ENCODE assay signal across 21 cellular contexts in the genomic region with DNA sequence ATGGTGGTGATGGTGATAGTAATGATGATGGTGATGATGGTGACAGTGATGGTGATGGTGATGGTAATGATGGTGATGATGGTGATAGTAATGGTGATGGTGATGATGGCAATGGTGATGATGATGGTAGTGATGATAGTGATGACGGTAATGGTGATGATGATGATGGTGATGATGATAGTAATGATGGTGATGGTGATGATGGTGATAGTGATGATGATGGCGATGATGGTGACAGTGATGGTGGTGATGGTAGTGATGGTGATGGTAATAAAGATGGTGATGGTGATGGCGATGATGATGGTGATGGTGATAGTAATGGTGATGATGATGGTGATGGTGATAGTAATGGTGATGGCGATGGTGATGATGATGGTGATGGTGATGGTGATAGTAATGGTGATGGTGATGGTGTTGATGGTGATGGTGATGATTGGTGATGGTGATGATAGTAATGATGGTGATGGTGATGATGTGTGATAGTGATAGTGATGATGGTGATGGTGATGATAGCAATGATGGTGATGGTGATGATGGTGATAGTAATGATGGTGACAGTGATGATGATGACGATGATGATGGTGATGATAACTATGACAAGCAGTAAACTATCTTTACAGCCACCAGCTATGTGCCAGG. TPM values are rescaled to one million over a fixed set of nuclear protein-coding genes. Genes with fewer than 3 reads are reported as not detected.
A peak's percentile ranks its signal among the peaks of the same experiment; 100 is the strongest.
DNase-seq lines count a peak whose midpoint lies in the region; ATAC-seq, FAIRE-seq and TF ChIP-seq lines count a peak whose summit lies in the region.
"Had no signal": no experiment of that assay in that cellular context is flagged by ENCODE, and none has a peak within 500 bp of the region (broad histone marks: within the 10 kb centered on the region; RNA-seq: fewer than 3 reads in every experiment).

No MANE protein-coding gene starts in this region.

- FAIRE-seq in HepG2 (lab: Jason Lieb, UNC) (no peak), GM12878 (lab: Jason Lieb, UNC) (no peak)
- FAIRE-seq: A204.1, G401.6 had no signal

- no peak overlapping the region for H2BK12ac ChIP-seq in neuronal stem cell (ENCODE audit: low read length)

- no peak overlapping the region for H2BK120ac ChIP-seq in neuronal stem cell (ENCODE audit: low read depth, low read length)

- ATAC-seq in HepG2 (no peak), right lobe of liver (no peak), GM12878 (no peak)
- ATAC-seq: CD8-positive, alpha-beta T cell; HCT116 had no signal

- TF ChIP-seq POLR2A in HepG2 (IDR thresholded peaks at IDR 0.05; ENCODE audit: insufficient read depth in 1 of 2, low read depth in 2 of 2, low read length in 2 of 2) (no peak), right lobe of liver (IDR thresholded peaks at IDR 0.05) (no peak), GM12878 (IDR thresholded peaks at IDR 0.05; ENCODE audit: low read depth, low read length) (no peak)

- no peak overlapping the region for H3K18ac ChIP-seq in neuronal stem cell (ENCODE audit: low read length)

- in situ Hi-C loops in HepG2 (cut with HindIII; ENCODE audit: extremely low pct_ligation_motif_present, low pct_unique_long_range_greater_than_20kb) (no loop called here), GM12878 (cut with MboI) (no loop called here)

- no peak overlapping the region for H2BK5ac ChIP-seq in neuronal stem cell (ENCODE audit: low read length)

- H3K9me3 ChIP-seq in HepG2 (ENCODE audit: low read length) (peaks cover 3% of the 10 kb centered on the region; the same call in 1 of the 2 replicates), right lobe of liver (peaks cover 0 to 4% (median 0%) of the 10 kb centered on the region in 4 donors), GM12878 (replicated peaks; ENCODE audit: control insufficient read depth, insufficient read depth, low read length) (peaks cover 2% of the 10 kb centered on the region; the same call in 1 of the 3 replicates), neuronal stem cell (replicated peaks in 1 of 2; ENCODE audit: control insufficient read depth in 2 of 2, insufficient read depth in 1 of 2, low read depth in 1 of 2, low read length in 2 of 2) (peaks cover 3 to 8% of the 10 kb centered on the region in 2 donors), SK-N-SH (no peaks in the 10 kb centered on the region)
- H3K9me3 ChIP-seq: Caco-2 had no signal

- H3K36me3 ChIP-seq in HepG2 (replicated peaks in 1 of 2; ENCODE audit: control insufficient read depth in 1 of 2, insufficient read depth in 2 of 2, low read length in 2 of 2) (no peaks in the 10 kb centered on the region), right lobe of liver (no peaks in the 10 kb centered on the region), GM12878 (ENCODE audit: control insufficient read depth in 2 of 2, insufficient read depth in 2 of 2, low read length in 1 of 2) (no peaks in the 10 kb centered on the region; a peak in 1 of 4 replicates), neuronal stem cell (replicated peaks in 1 of 2; ENCODE audit: control insufficient read depth in 2 of 2, insufficient read depth in 2 of 2, low read length in 2 of 2) (peaks cover 0 to 3% of the 10 kb centered on the region in 2 donors), SK-N-SH (replicated peaks in 1 of 2; ENCODE audit: control insufficient read depth in 1 of 2, insufficient read depth in 2 of 2, low read length in 1 of 2) (peaks cover 0 to 6% of the 10 kb centered on the region in 2 experiments)

- no peaks in the 10 kb centered on the region for H3F3A ChIP-seq in SK-N-SH (replicated peaks; ENCODE audit: insufficient read depth)

- H3K4me3 ChIP-seq in HepG2 (replicated peaks in 1 of 3; ENCODE audit: insufficient read depth in 1 of 3, low read depth in 2 of 3, low read length in 3 of 3): no peak overlapping the region
- H3K4me3 ChIP-seq in right lobe of liver: no peak overlapping the region
- no peak overlapping the region for H3K4me3 ChIP-seq in GM12878
- peak overlapping the region in 1 of 2 donors; percentile 61 for H3K4me3 ChIP-seq in neuronal stem cell (ENCODE audit: low read length in 2 of 2)
- H3K4me3 ChIP-seq in SK-N-SH (ENCODE audit: low read depth in 2 of 2, low read length in 1 of 2): no peak overlapping the region
- H3K4me3 ChIP-seq: BLaER1 had no signal

- peak overlapping the region; percentile 65 for H3K23ac ChIP-seq in neuronal stem cell (ENCODE audit: low read depth, low read length, poor library complexity)

- no peak overlapping the region for H2AK5ac ChIP-seq in neuronal stem cell (ENCODE audit: low read depth, low read length)

- H3K9ac ChIP-seq in HepG2 (ENCODE audit: insufficient read depth, low read depth, low read length): no peak overlapping the region
- H3K9ac ChIP-seq in GM12878 (ENCODE audit: control insufficient read depth, insufficient read depth, low read length): no peak overlapping the region
- H3K9ac ChIP-seq in neuronal stem cell (ENCODE audit: low read depth, low read length, poor library complexity): no peak overlapping the region
- no peak overlapping the region for H3K9ac ChIP-seq in SK-N-SH
- H3K9ac ChIP-seq: BLaER1 had no signal

- SMC1A ChIA-PET in GM12878 (lab: Charles Lee; ENCODE audit: uncharacterized antibody, unreplicated experiment): no interaction called here

- no peak overlapping the region for H2BK15ac ChIP-seq in neuronal stem cell (ENCODE audit: low read length)

- intact Hi-C loops in HepG2 (cut with micrococcal nuclease; ENCODE audit: unreplicated experiment): no loop called here
- intact Hi-C loops in right lobe of liver (cut with DNase I): no loop called here
- intact Hi-C loops in GM12878 (cut with micrococcal nuclease; ENCODE audit: unreplicated experiment): no loop called here

- H4K20me1 ChIP-seq in HepG2 (ENCODE audit: insufficient read depth, low read length) (no peaks in the 10 kb centered on the region), GM12878 (ENCODE audit: control insufficient read depth, insufficient read depth) (no peaks in the 10 kb centered on the region), SK-N-SH (ENCODE audit: insufficient read depth) (peaks cover 16% of the 10 kb centered on the region; the same call in 1 of the 2 replicates)

- H3K79me1 ChIP-seq in neuronal stem cell (ENCODE audit: low read depth, low read length): peaks cover 14% of the 10 kb centered on the region

- CTCF ChIA-PET in HepG2 (lab: Yijun Ruan, JAX; ENCODE audit: low intra/inter-chr PET ratio, low total read pairs) (no interaction called here), GM12878 (lab: Yijun Ruan, JAX) (no interaction called here), SK-N-SH (lab: Yijun Ruan, JAX) (no interaction called here)

- DNase-seq in HepG2 (ENCODE audit: low spot score) (no peak), right lobe of liver (no peak), GM12878 (ENCODE audit: low read depth, low spot score) (no peak), neuronal stem cell (ENCODE audit: low spot score) (no peak), OCI-M2 (lab: John Stamatoyannopoulos, UW; ENCODE audit: unreplicated experiment) (no peak), SK-N-SH (no peak)
- no peak for DNase-seq in stimulated activated CD4-positive, alpha-beta T cell treated with anti-CD3 and anti-CD28 coated beads, Interleukin-2, amount 100 ng/mL, for 48 hours
- DNase-seq: Caco-2; CD4-positive, CD25-positive, alpha-beta regulatory T cell; CD8-positive, alpha-beta T cell; DMS153; DND-41; GOT3; H7; HFFc6 had no signal

- no peak overlapping the region for H4K91ac ChIP-seq in neuronal stem cell (ENCODE audit: low read depth, low read length, poor library complexity)

- H2AFZ ChIP-seq in HepG2 (ENCODE audit: low read length): no peak overlapping the region
- no peak overlapping the region for H2AFZ ChIP-seq in GM12878 (ENCODE audit: control insufficient read depth, low read depth, low read length)
- no peak overlapping the region for H2AFZ ChIP-seq in neuronal stem cell (ENCODE audit: low read length)
- no peak overlapping the region for H2AFZ ChIP-seq in SK-N-SH (ENCODE audit: low read depth)

- RAD21 ChIA-PET in GM12878 (lab: Charles Lee; ENCODE audit: unreplicated experiment): no interaction called here

- WGBS in HepG2 (ENCODE audit: low lambda C conversion rate): 93% methylated on average over 5 of the region's 5 CpGs
- 90% methylated on average over 5 of the region's 5 CpGs for WGBS in right lobe of liver (ENCODE audit: insufficient coverage, low coverage, low lambda C conversion rate, missing lambda C conversion rate)
- 86% methylated on average over 5 of the region's 5 CpGs for WGBS in GM12878 (ENCODE audit: insufficient coverage, insufficient replicate concordance, low lambda C conversion rate, missing lambda C conversion rate)
- WGBS in neuronal stem cell (ENCODE audit: extremely low coverage in 2 of 2, insufficient read length in 2 of 2, insufficient replicate concordance in 1 of 2), 2 donors: 100% methylated on average over 1 of the region's 5 CpGs; no CpG with 5 or more reads in 1 of the 2 donors
- 87% methylated on average over 5 of the region's 5 CpGs for WGBS in SK-N-SH (ENCODE audit: low lambda C conversion rate)

- no peak for TF ChIP-seq RAD21 in HepG2 (CRISPR knock-in tag; IDR thresholded peaks at IDR 0.05)
- no peak for TF ChIP-seq RAD21 in GM12878 (IDR thresholded peaks at IDR 0.05; ENCODE audit: insufficient read depth, low read depth, low read length)
- TF ChIP-seq RAD21 in SK-N-SH (IDR thresholded peaks at IDR 0.05; ENCODE audit: low read length): no peak

- H3K27me3 ChIP-seq in HepG2 (ENCODE audit: control insufficient read depth in 1 of 2, insufficient read depth in 2 of 2, low read length in 2 of 2) (no peaks in the 10 kb centered on the region), right lobe of liver (no peaks in the 10 kb centered on the region), GM12878 (replicated peaks in 1 of 2; ENCODE audit: control insufficient read depth in 2 of 2, insufficient read depth in 2 of 2, low read length in 1 of 2) (no peaks in the 10 kb centered on the region), neuronal stem cell (ENCODE audit: control insufficient read depth in 3 of 3, insufficient read depth in 3 of 3, low read depth in 1 of 3, low read length in 3 of 3) (no peaks in the 10 kb centered on the region), SK-N-SH (ENCODE audit: insufficient read depth) (no peaks in the 10 kb centered on the region)
- H3K27me3 ChIP-seq: BLaER1 had no signal

- no peak overlapping the region for H3K14ac ChIP-seq in neuronal stem cell (ENCODE audit: low read length)

- no peaks in the 10 kb centered on the region for H3K9me2 ChIP-seq in SK-N-SH

- no peak overlapping the region for H3K27ac ChIP-seq in HepG2 (ENCODE audit: extremely low read length, insufficient read depth, low read length)
- no peak overlapping the region for H3K27ac ChIP-seq in right lobe of liver
- H3K27ac ChIP-seq in GM12878 (ENCODE audit: control insufficient read depth, insufficient read depth): no peak overlapping the region
- H3K27ac ChIP-seq in neuronal stem cell (replicated peaks; ENCODE audit: low read length): no peak overlapping the region
- H3K27ac ChIP-seq in SK-N-SH (ENCODE audit: low read depth in 2 of 2, low read length in 1 of 2): no peak overlapping the region
- H3K27ac ChIP-seq: 22Rv1, BLaER1, C4-2B had no signal

- H3K79me2 ChIP-seq in HepG2 (ENCODE audit: insufficient read depth, low read length): peaks cover 13% of the 10 kb centered on the region
- no peaks in the 10 kb centered on the region; the same call in 1 of the 2 replicates for H3K79me2 ChIP-seq in GM12878 (ENCODE audit: control insufficient read depth, insufficient read depth, low read length)
- H3K79me2 ChIP-seq in SK-N-SH (ENCODE audit: insufficient read depth): peaks cover 30% of the 10 kb centered on the region; the same call in 1 of the 2 replicates

- POLR2A ChIA-PET in HepG2 (lab: Yijun Ruan, JAX) (no interaction called here), GM12878 (lab: Charles Lee) (no interaction called here), SK-N-SH (lab: Yijun Ruan, JAX) (no interaction called here)

- no peak overlapping the region for H3K4ac ChIP-seq in neuronal stem cell (ENCODE audit: low read length)

- BruUV-seq in HepG2 (replicated peaks; lab: Mats Ljungman, UMichigan) (no TSS peak), GM12878 (replicated peaks; lab: Mats Ljungman, UMichigan) (TSS peak; percentile 52)

- TF ChIP-seq EP300 in HepG2 (IDR thresholded peaks at IDR 0.05; ENCODE audit: low read depth in 2 of 2, low read length in 2 of 2) (no peak), HepG2 (CRISPR knock-in tag; IDR thresholded peaks at IDR 0.05; ENCODE audit: borderline replicate concordance) (no peak), GM12878 (IDR thresholded peaks at IDR 0.05; ENCODE audit: borderline replicate concordance in 1 of 2, control insufficient read depth in 1 of 2, low read depth in 2 of 2, low read length in 2 of 2) (no peak), SK-N-SH (IDR thresholded peaks at IDR 0.05; ENCODE audit: borderline replicate concordance in 1 of 2, low read depth in 1 of 2, low read length in 1 of 2) (no peak)

- TF ChIP-seq CTCF in HepG2 (CRISPR knock-in tag; IDR thresholded peaks at IDR 0.05) (no peak), right lobe of liver (IDR thresholded peaks at IDR 0.05) (no peak), GM12878 (IDR thresholded peaks at IDR 0.05 in 2 of 3, conservative IDR thresholded peaks at IDR 0.05 in 1 of 3; ENCODE audit: control insufficient read depth in 2 of 3, extremely low read depth in 1 of 3, insufficient read depth in 1 of 3, low read depth in 3 of 3, low read length in 3 of 3) (no peak), SK-N-SH (IDR thresholded peaks at IDR 0.05) (no peak)

- H3K4me2 ChIP-seq in HepG2 (ENCODE audit: low read depth, low read length) (no peak overlapping the region), GM12878 (ENCODE audit: control insufficient read depth, insufficient read depth) (no peak overlapping the region), neuronal stem cell (ENCODE audit: insufficient read depth, low read length, poor library complexity, severe bottlenecking) (no peak overlapping the region), SK-N-SH (no peak overlapping the region)

- no peak overlapping the region for H4K8ac ChIP-seq in neuronal stem cell (ENCODE audit: low read depth, low read length)

- no peaks in the 10 kb centered on the region for H3K4me1 ChIP-seq in HepG2 (ENCODE audit: insufficient read depth, low read length)
- peaks cover 0 to 9% (median 3%) of the 10 kb centered on the region in 4 donors for H3K4me1 ChIP-seq in right lobe of liver
- H3K4me1 ChIP-seq in GM12878 (ENCODE audit: control insufficient read depth, insufficient read depth, low read length): peaks cover 3% of the 10 kb centered on the region; the same call in 1 of the 2 replicates
- peaks cover 8 to 12% of the 10 kb centered on the region in 2 donors for H3K4me1 ChIP-seq in neuronal stem cell (ENCODE audit: control insufficient read depth in 2 of 2, insufficient read depth in 1 of 2, low read depth in 1 of 2, low read length in 2 of 2)
- no peaks in the 10 kb centered on the region; a peak in 1 of 4 replicates for H3K4me1 ChIP-seq in SK-N-SH (ENCODE audit: control insufficient read depth in 1 of 2, insufficient read depth in 2 of 2, low read depth in 1 of 2, low read length in 1 of 2)
- H3K4me1 ChIP-seq: Caco-2 had no signal

RNA-seq across cellular contexts. Expression of a gene that starts 38.6 kb away (rescaled TPM):
- 9.1 and 9.3 TPM in 2 replicates for total RNA-seq in HepG2 (2016; rRNA removed; fragmentation: Illumina TruSeq; extraction: Trizol)
- 0.81 and 1.1 TPM in 2 replicates for total RNA-seq in HepG2 (2016; cell fraction: cytosol; rRNA removed; fragmentation: Illumina TruSeq; extraction: Trizol; ENCODE audit: low read depth)
- total RNA-seq in HepG2 (2016; cell fraction: insoluble cytoplasmic fraction; rRNA removed; fragmentation: Illumina TruSeq; extraction: Trizol): 7.2 and 9.5 TPM in 2 replicates
- total RNA-seq in HepG2 (2016; cell fraction: membrane; rRNA removed; fragmentation: Illumina TruSeq; extraction: Trizol): 4.9 and 5.3 TPM in 2 replicates
- total RNA-seq in HepG2 (2016; cell fraction: nucleus; rRNA removed; fragmentation: Illumina TruSeq; extraction: Trizol): 8.3 and 9.2 TPM in 2 replicates
- polyA plus RNA-seq in HepG2 (2011; rRNA removed): 6.6 and 7.0 TPM in 2 replicates
- polyA plus RNA-seq in HepG2 (2011; cell fraction: cytosol; rRNA removed): 4.2 and 4.7 TPM in 2 replicates
- 10.7 and 12.3 TPM in 2 replicates for polyA plus RNA-seq in HepG2 (2011; cell fraction: nucleus; rRNA removed)
- polyA plus RNA-seq in HepG2 (2012): 6.9 and 7.1 TPM in 2 replicates
- 0.63 TPM in 2 replicates for polyA plus RNA-seq in HepG2 (2016; cell fraction: cytosol; fragmentation: Illumina TruSeq; extraction: Trizol; ENCODE audit: low read depth)
- 9.5 and 12.0 TPM in 2 replicates for polyA plus RNA-seq in HepG2 (2016; cell fraction: insoluble cytoplasmic fraction; fragmentation: Illumina TruSeq; extraction: Trizol; ENCODE audit: low read depth)
- polyA plus RNA-seq in HepG2 (2016; cell fraction: membrane; fragmentation: Illumina TruSeq; extraction: Trizol; ENCODE audit: low read depth): 3.9 and 4.0 TPM in 2 replicates
- 23.0 and 24.9 TPM in 2 replicates for polyA plus RNA-seq in HepG2 (2016; cell fraction: nucleus; fragmentation: Illumina TruSeq; extraction: Trizol; ENCODE audit: insufficient read depth, low read depth)
- 4.6 and 6.3 TPM in 2 replicates for polyA minus RNA-seq in HepG2 (2011; rRNA and poly(A)+ RNA removed; ENCODE audit: low replicate concordance)
- polyA minus RNA-seq in HepG2 (2011; cell fraction: cytosol; rRNA and poly(A)+ RNA removed): 4.8 and 5.0 TPM in 2 replicates
- polyA minus RNA-seq in HepG2 (2011; cell fraction: nucleus; rRNA and poly(A)+ RNA removed): 4.2 and 5.1 TPM in 2 replicates
- 1 to 10 TPM; 6.3 to 8.5 (median 6.8) TPM for total RNA-seq in right lobe of liver
- total RNA-seq in GM12878 (2013; cell fraction: nucleolus; rRNA removed): 8.7 and 9.9 TPM in 2 replicates
- 8.1 and 8.9 TPM in 2 replicates for total RNA-seq in GM12878 (2014; rRNA removed)
- total RNA-seq in GM12878 (2014; rRNA removed; fragmentation: Illumina TruSeq; extraction: Trizol): 5.1 and 5.2 TPM in 2 replicates
- 13.3 TPM in 2 replicates for total RNA-seq in GM12878 (2021)
- 2.6 TPM for polyA plus RNA-seq in GM12878 (2011; ENCODE audit: low read depth)
- 4.4 and 5.8 TPM in 2 replicates for polyA plus RNA-seq in GM12878 (2011; rRNA removed)
- 3.6 and 3.7 TPM in 2 replicates for polyA plus RNA-seq in GM12878 (2011; cell fraction: cytosol; rRNA removed)
- polyA plus RNA-seq in GM12878 (2011; cell fraction: nucleus; rRNA removed): 13.5 and 18.8 TPM in 2 replicates
- polyA plus RNA-seq in GM12878 (2012): 5.9 and 6.6 TPM in 2 replicates
- 6.0 and 8.0 TPM in 2 replicates for polyA plus RNA-seq in GM12878 (2014; fragmentation: Illumina TruSeq; extraction: Trizol)
- under 1 TPM; 0.34 to 0.68 TPM for polyA plus RNA-seq in GM12878 (2014; fragmentation: Nextera tagmentation; extraction: Ambion mirVana)
- 8.6 and 10.3 TPM in 2 replicates for polyA plus RNA-seq in GM12878 (2014; rRNA removed)
- polyA plus RNA-seq in GM12878 (2016; fragmentation: Nextera tagmentation; extraction: Ambion mirVana): 1 to 10 TPM; 1.9 to 2.2 TPM
- polyA minus RNA-seq in GM12878 (2011; rRNA and poly(A)+ RNA removed): 3.4 and 4.0 TPM in 2 replicates
- 3.1 and 3.2 TPM in 2 replicates for polyA minus RNA-seq in GM12878 (2011; cell fraction: cytosol; rRNA and poly(A)+ RNA removed)
- polyA minus RNA-seq in GM12878 (2011; cell fraction: nucleus; rRNA and poly(A)+ RNA removed): 3.3 and 4.9 TPM in 2 replicates
- polyA plus RNA-seq in neuronal stem cell (2013, experiment 1 of 2): 19.9 TPM
- 19.8 TPM for polyA plus RNA-seq in neuronal stem cell (2013, experiment 2 of 2)
- polyA plus RNA-seq in SK-N-SH (2012; rRNA removed): 7.7 and 11.2 TPM in 2 replicates
- polyA plus RNA-seq in SK-N-SH (2012; cell fraction: cytosol; rRNA removed): 8.1 and 10.4 TPM in 2 replicates
- polyA plus RNA-seq in SK-N-SH (2012; cell fraction: nucleus; rRNA removed): 12.3 and 15.3 TPM in 2 replicates
